In the genomic region with DNA sequence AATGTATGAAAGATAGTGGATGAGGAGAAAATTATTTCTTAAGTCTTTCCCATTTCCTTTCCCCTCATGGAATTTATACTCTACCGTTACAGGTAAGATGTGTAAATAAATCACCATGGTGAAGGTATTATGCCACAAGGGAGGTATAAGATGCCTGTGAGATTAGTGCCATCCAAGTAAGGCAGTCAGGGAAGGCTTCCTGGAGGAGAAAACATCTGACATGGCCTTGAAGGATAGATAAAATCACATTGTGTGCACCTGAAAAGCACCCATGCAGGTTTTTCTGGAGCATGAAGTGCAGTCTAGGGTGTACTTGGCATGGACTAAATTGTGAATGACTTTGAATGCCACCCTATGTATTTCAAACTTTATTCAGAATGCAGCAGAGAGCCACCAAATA, we compare ENCODE assay signal across 23 cellular contexts. TPM values are rescaled to one million over a fixed set of nuclear protein-coding genes. Genes with fewer than 3 reads are reported as not detected.
DNase-seq lines count a peak whose midpoint lies in the region; ATAC-seq, FAIRE-seq and TF ChIP-seq lines count a peak whose summit lies in the region.
"Had no signal": no experiment of that assay in that cellular context is flagged by ENCODE, and none has a peak within 500 bp of the region (broad histone marks: within the 10 kb centered on the region; RNA-seq: fewer than 3 reads in every experiment).

No MANE protein-coding gene starts in this region.

- TF ChIP-seq POLR2A in K562 (conservative IDR thresholded peaks at IDR 0.05): no peak

- H3K23ac ChIP-seq in neuronal stem cell (ENCODE audit: low read depth, low read length, poor library complexity): no peak overlapping the region

- in situ Hi-C loops in K562 (cut with MboI): no loop called here

- peaks cover 64% of the 10 kb centered on the region for H3K36me3 Mint-ChIP-seq in HFFc6 (ENCODE audit: low read depth)
- peaks cover 0 to 36% (median 24%) of the 10 kb centered on the region in 3 donors for H3K36me3 Mint-ChIP-seq in CD8-positive, alpha-beta memory T cell

- WGBS in K562 (ENCODE audit: insufficient coverage, low coverage, missing lambda C conversion rate): 70% methylated on average over 1 of the region's 1 CpG
- no CpG with 5 or more reads among the region's 1 CpG for WGBS in neuronal stem cell (ENCODE audit: extremely low coverage in 2 of 2, insufficient read length in 2 of 2, insufficient replicate concordance in 1 of 2), 2 donors

- no peak for DNase-seq in left ventricle myocardium inferior
- no peak for DNase-seq in Right ventricle myocardium inferior (ENCODE audit: missing footprints)
- no peak for DNase-seq in K562 (ENCODE audit: extremely low read depth in 1 of 4, low spot score in 3 of 4)
- DNase-seq in neuronal stem cell (ENCODE audit: low spot score): no peak
- DNase-seq in hippocampal formation (lab: John Stamatoyannopoulos, UW): no peak
- no peak for DNase-seq in HFFc6
- DNase-seq in CD8-positive, alpha-beta memory T cell: no peak
- DNase-seq: CD4-positive, alpha-beta T cell; GM23248; NCI-H1092 treated with DMSO at 0.1 percent for 48 hours; NCI-H1436 treated with DMSO at 0.1 percent for 48 hours; NCI-H1930; NCI-H226; NCI-H524; NCI-H82; Right ventricle myocardium superior had no signal

- H3K27ac ChIP-seq in left ventricle myocardium inferior (replicated peaks): peak overlapping the region; percentile 85
- H3K27ac ChIP-seq in K562 (ENCODE audit: extremely low read depth, low read depth, low read length): no peak overlapping the region
- no peak overlapping the region for H3K27ac ChIP-seq in neuronal stem cell (replicated peaks; ENCODE audit: low read length)
- H3K27ac ChIP-seq in temporal lobe (ENCODE audit: low read depth, low read length): peak overlapping the region; percentile 14
- H3K27ac ChIP-seq in CD8-positive, alpha-beta memory T cell (ENCODE audit: low read depth, low read length): no peak overlapping the region
- H3K27ac ChIP-seq: BLaER1, GM23248, HL-60, KMS-11 had no signal

- ATAC-seq in Right ventricle myocardium inferior (no peak), K562 (no peak)

- no peak overlapping the region for H3K4me2 ChIP-seq in K562 (ENCODE audit: insufficient read depth, low read length)
- H3K4me2 ChIP-seq in neuronal stem cell (ENCODE audit: insufficient read depth, low read length, poor library complexity, severe bottlenecking): no peak overlapping the region
- H3K4me2 ChIP-seq: BLaER1, KMS-11 had no signal

- no peak for TF ChIP-seq EP300 in K562 (IDR thresholded peaks at IDR 0.05; ENCODE audit: low read length)

- peaks cover 92% of the 10 kb centered on the region for H3K4me1 Mint-ChIP-seq in HFFc6 (ENCODE audit: low read depth)
- H3K4me1 Mint-ChIP-seq in CD8-positive, alpha-beta memory T cell: peaks cover 70 to 96% (median 95%) of the 10 kb centered on the region in 3 donors

- intact Hi-C loops in left ventricle myocardium inferior (cut with micrococcal nuclease) (no loop called here), Right ventricle myocardium inferior (cut with DNase I) (no loop called here), K562 (cut with micrococcal nuclease) (no loop called here)

- H3K36me3 ChIP-seq in left ventricle myocardium inferior: no peaks in the 10 kb centered on the region
- peaks cover 18% of the 10 kb centered on the region for H3K36me3 ChIP-seq in K562 (ENCODE audit: control insufficient read depth, insufficient read depth, low read length)
- H3K36me3 ChIP-seq in neuronal stem cell (replicated peaks in 1 of 2; ENCODE audit: control insufficient read depth in 2 of 2, insufficient read depth in 2 of 2, low read length in 2 of 2): peaks cover 0 to 3% of the 10 kb centered on the region in 2 donors
- no peaks in the 10 kb centered on the region for H3K36me3 ChIP-seq in CD8-positive, alpha-beta memory T cell (ENCODE audit: insufficient read depth, low read length)
- H3K36me3 ChIP-seq: HAP-1 had no signal

- BruUV-seq in K562 (replicated peaks; lab: Mats Ljungman, UMichigan): no TSS peak

- CTCF ChIA-PET in K562 (lab: Yijun Ruan, JAX; ENCODE audit: low intra/inter-chr PET ratio): no interaction called here
- CTCF ChIA-PET in CD8-positive, alpha-beta memory T cell (lab: Charles Lee): no interaction called here

- H3K79me1 ChIP-seq in neuronal stem cell (ENCODE audit: low read depth, low read length): peaks cover 4% of the 10 kb centered on the region

- no peak overlapping the region for H2AFZ ChIP-seq in K562 (ENCODE audit: low read depth, low read length)
- H2AFZ ChIP-seq in neuronal stem cell (ENCODE audit: low read length): no peak overlapping the region
- H2AFZ ChIP-seq: GM23248 had no signal

- H3K4me3 Mint-ChIP-seq in HFFc6: no peak overlapping the region
- peak overlapping the region in 3 of 7 donors; percentile 1 to 61 (median 54) for H3K4me3 Mint-ChIP-seq in CD8-positive, alpha-beta memory T cell
- H3K4me3 Mint-ChIP-seq: CD4-positive, alpha-beta T cell had no signal

- H4K20me1 ChIP-seq in K562 (replicated peaks; ENCODE audit: control insufficient read depth, insufficient read depth, low read length): peaks cover 65% of the 10 kb centered on the region

- POLR2A ChIA-PET in K562 (lab: Yijun Ruan, JAX): interaction anchor here (1.7 kb wide), 1 partner anchor 12 kb away, joined by 6 read pairs; no protein-coding TSS in a partner anchor
- POLR2A ChIA-PET in CD8-positive, alpha-beta memory T cell (lab: Charles Lee): no interaction called here

- no peaks in the 10 kb centered on the region for H3K9me3 ChIP-seq in left ventricle myocardium inferior (replicated peaks)
- H3K9me3 ChIP-seq in K562 (replicated peaks; ENCODE audit: control insufficient read depth, insufficient read depth, low read depth, low read length): no peaks in the 10 kb centered on the region
- H3K9me3 ChIP-seq in neuronal stem cell (replicated peaks in 1 of 2; ENCODE audit: control insufficient read depth in 2 of 2, insufficient read depth in 1 of 2, low read depth in 1 of 2, low read length in 2 of 2): no peaks in the 10 kb centered on the region
- H3K9me3 ChIP-seq in CD8-positive, alpha-beta memory T cell (ENCODE audit: low read length): no peaks in the 10 kb centered on the region
- H3K9me3 ChIP-seq: HAP-1 had no signal

- no peak overlapping the region for H3K14ac ChIP-seq in neuronal stem cell (ENCODE audit: low read length)

- no peak overlapping the region for H2BK15ac ChIP-seq in neuronal stem cell (ENCODE audit: low read length)

- TF ChIP-seq CTCF in left ventricle myocardium inferior (IDR thresholded peaks at IDR 0.05; ENCODE audit: borderline replicate concordance) (no peak), K562 (IDR thresholded peaks at IDR 0.05 in 2 of 3, conservative IDR thresholded peaks at IDR 0.05 in 1 of 3; ENCODE audit: insufficient read depth in 2 of 3, low read depth in 1 of 3, low read length in 3 of 3) (no peak), HFFc6 (IDR thresholded peaks at IDR 0.05) (no peak)

- no peak overlapping the region for H2BK120ac ChIP-seq in neuronal stem cell (ENCODE audit: low read depth, low read length)

- H2BK12ac ChIP-seq in neuronal stem cell (ENCODE audit: low read length): no peak overlapping the region

- H4K91ac ChIP-seq in neuronal stem cell (ENCODE audit: low read depth, low read length, poor library complexity): no peak overlapping the region

- no peak overlapping the region for H3K18ac ChIP-seq in neuronal stem cell (ENCODE audit: low read length)

- H2BK5ac ChIP-seq in neuronal stem cell (ENCODE audit: low read length): no peak overlapping the region

- no peak overlapping the region for H3K27ac Mint-ChIP-seq in HFFc6
- H3K27ac Mint-ChIP-seq in CD8-positive, alpha-beta memory T cell: peak overlapping the region in 2 of 8 donors; percentile 3 to 71
- H3K27ac Mint-ChIP-seq: CD4-positive, alpha-beta T cell had no signal

- H3K9ac ChIP-seq in K562 (ENCODE audit: insufficient read depth in 1 of 2, low read depth in 2 of 2, low read length in 2 of 2): no peak overlapping the region
- peak overlapping the region; percentile 24 for H3K9ac ChIP-seq in neuronal stem cell (ENCODE audit: low read depth, low read length, poor library complexity)
- H3K9ac ChIP-seq: BLaER1, GM23248, KMS-11 had no signal

- TF ChIP-seq RAD21 in K562 (CRISPR knock-in tag; conservative IDR thresholded peaks at IDR 0.05 in 1 of 2, IDR thresholded peaks at IDR 0.05 in 1 of 2): no peak

- no peaks in the 10 kb centered on the region for H3K9me3 Mint-ChIP-seq in HFFc6
- no peaks in the 10 kb centered on the region for H3K9me3 Mint-ChIP-seq in CD8-positive, alpha-beta memory T cell
- H3K9me3 Mint-ChIP-seq: CD4-positive, alpha-beta T cell had no signal

- FAIRE-seq in K562 (lab: Jason Lieb, UNC): no peak
- FAIRE-seq: GM12891, RCC 7860 had no signal

- no peak overlapping the region for H3K4me3 ChIP-seq in left ventricle myocardium inferior
- no peak overlapping the region for H3K4me3 ChIP-seq in K562
- no peak overlapping the region for H3K4me3 ChIP-seq in neuronal stem cell (ENCODE audit: low read length in 2 of 2)
- H3K4me3 ChIP-seq in CD8-positive, alpha-beta memory T cell (ENCODE audit: low read length): no peak overlapping the region
- H3K4me3 ChIP-seq: BLaER1, GM23248, HAP-1 had no signal

- H3K9me1 ChIP-seq in K562 (ENCODE audit: control insufficient read depth, insufficient read depth, low read length): no peaks in the 10 kb centered on the region

- H2AK5ac ChIP-seq in neuronal stem cell (ENCODE audit: low read depth, low read length): no peak overlapping the region

- H3K4me1 ChIP-seq in left ventricle myocardium inferior: peaks cover 100% of the 10 kb centered on the region
- peaks cover 0 to 35% of the 10 kb centered on the region in 2 experiments; a peak in 3 of 5 replicates for H3K4me1 ChIP-seq in K562 (replicated peaks in 1 of 2; ENCODE audit: control insufficient read depth in 2 of 2, insufficient read depth in 2 of 2, low read length in 2 of 2)
- H3K4me1 ChIP-seq in neuronal stem cell (ENCODE audit: control insufficient read depth in 2 of 2, insufficient read depth in 1 of 2, low read depth in 1 of 2, low read length in 2 of 2): peaks cover 0 to 8% of the 10 kb centered on the region in 2 donors
- H3K4me1 ChIP-seq in CD8-positive, alpha-beta memory T cell (ENCODE audit: insufficient read depth, low read length): peaks cover 33% of the 10 kb centered on the region

- peaks cover 4% of the 10 kb centered on the region for H3K27me3 Mint-ChIP-seq in HFFc6 (ENCODE audit: insufficient read depth)
- H3K27me3 Mint-ChIP-seq in CD8-positive, alpha-beta memory T cell: no peaks in the 10 kb centered on the region
- H3K27me3 Mint-ChIP-seq: CD4-positive, alpha-beta T cell had no signal

- H4K8ac ChIP-seq in neuronal stem cell (ENCODE audit: low read depth, low read length): no peak overlapping the region

- peaks cover 97% of the 10 kb centered on the region for H3K79me2 ChIP-seq in K562 (ENCODE audit: control insufficient read depth, insufficient read depth, low read length)

- no peak overlapping the region for H3K4ac ChIP-seq in neuronal stem cell (ENCODE audit: low read length)

- H3K27me3 ChIP-seq in left ventricle myocardium inferior (ENCODE audit: low read depth): no peaks in the 10 kb centered on the region
- H3K27me3 ChIP-seq in K562 (ENCODE audit: control insufficient read depth in 2 of 2, insufficient read depth in 2 of 2, low read length in 2 of 2): no peaks in the 10 kb centered on the region
- no peaks in the 10 kb centered on the region for H3K27me3 ChIP-seq in neuronal stem cell (ENCODE audit: control insufficient read depth in 3 of 3, insufficient read depth in 3 of 3, low read depth in 1 of 3, low read length in 3 of 3)
- H3K27me3 ChIP-seq in CD8-positive, alpha-beta memory T cell (ENCODE audit: insufficient read depth, low read length, poor library complexity, severe bottlenecking): no peaks in the 10 kb centered on the region
- H3K27me3 ChIP-seq: BLaER1 had no signal

RNA-seq across cellular contexts. Expression of a gene that starts 15.3 kb away (rescaled TPM):
- total RNA-seq in left ventricle myocardium inferior (76.5 TPM), Right ventricle myocardium inferior (69.1 TPM), K562 (2014; rRNA removed) (13.8 and 14.1 TPM in 2 replicates), K562 (2014; rRNA removed; fragmentation: Illumina TruSeq; extraction: Trizol) (22.8 and 26.7 TPM in 2 replicates), K562 (2015; rRNA removed; fragmentation: Illumina TruSeq; extraction: Trizol) (6.3 and 7.5 TPM in 2 replicates), K562 (2021) (22.0 and 24.8 TPM in 2 replicates), temporal lobe (19.2 TPM)
- 15.8 and 50.2 TPM in 2 replicates for total RNA-seq in K562 (2011; cell fraction: chromatin; rRNA removed; ENCODE audit: low replicate concordance)
- total RNA-seq in K562 (2011; cell fraction: nucleolus; rRNA removed): 6.8 and 9.1 TPM in 2 replicates
- 14.8 and 18.3 TPM in 2 replicates for total RNA-seq in K562 (2011; cell fraction: nucleoplasm; rRNA removed)
- polyA plus RNA-seq in K562 (2011; rRNA removed) (14.7 and 16.8 TPM in 2 replicates), K562 (2014; fragmentation: Illumina TruSeq; extraction: Trizol) (18.2 and 19.6 TPM in 2 replicates), K562 (2014; fragmentation: Nextera tagmentation; extraction: Ambion mirVana) (10 to 100 TPM in 1 of 2 experiments, 1 to 10 TPM in 1; 7.0 to 10.5 TPM), K562 (2014; rRNA removed) (9.1 and 11.7 TPM in 2 replicates)
- polyA plus RNA-seq in K562 (2011; cell fraction: cytosol; rRNA removed): 8.7 and 16.4 TPM in 2 replicates
- polyA plus RNA-seq in K562 (2011; cell fraction: nucleus; rRNA removed): 14.1 and 16.0 TPM in 2 replicates
- polyA plus RNA-seq in K562 (2012): 7.2 and 20.6 TPM in 2 replicates
- polyA minus RNA-seq in K562 (2011; rRNA and poly(A)+ RNA removed): 63.7 and 74.2 TPM in 2 replicates
- polyA minus RNA-seq in K562 (2011; cell fraction: cytosol; rRNA and poly(A)+ RNA removed): 18.5 and 23.4 TPM in 2 replicates
- 16.4 and 39.1 TPM in 2 replicates for polyA minus RNA-seq in K562 (2011; cell fraction: nucleus; rRNA and poly(A)+ RNA removed)
- 19.1 TPM for polyA plus RNA-seq in neuronal stem cell (2013, experiment 1 of 2)
- 22.7 TPM for polyA plus RNA-seq in neuronal stem cell (2013, experiment 2 of 2)
- 100 to 1,000 TPM in 3 of 6 experiments, 10 to 100 TPM in 3; 78.5 to 138 (median 99.8) TPM for total RNA-seq in HFFc6 (2021; fragmentation: NEBNext Ultra II Directional; extraction: Animal tissue kit (Norgen Biotek cat#: 25700))
- 10 to 100 TPM; 17.7 to 17.8 TPM for total RNA-seq in CD8-positive, alpha-beta memory T cell
- polyA plus RNA-seq in CD8-positive, alpha-beta memory T cell: 15.9 TPM

Comparison
In these comparisons a context has a peak if more than half of its experiments do, and no peak if none do; other contexts are left out.
1. H3K27ac ChIP-seq: peak in left ventricle myocardium inferior (single experiment) and temporal lobe (single experiment); none in K562 (single experiment), neuronal stem cell (single experiment) and CD8-positive, alpha-beta memory T cell (single experiment).